ENCODE assay signal across 10 cellular contexts in the genomic region with DNA sequence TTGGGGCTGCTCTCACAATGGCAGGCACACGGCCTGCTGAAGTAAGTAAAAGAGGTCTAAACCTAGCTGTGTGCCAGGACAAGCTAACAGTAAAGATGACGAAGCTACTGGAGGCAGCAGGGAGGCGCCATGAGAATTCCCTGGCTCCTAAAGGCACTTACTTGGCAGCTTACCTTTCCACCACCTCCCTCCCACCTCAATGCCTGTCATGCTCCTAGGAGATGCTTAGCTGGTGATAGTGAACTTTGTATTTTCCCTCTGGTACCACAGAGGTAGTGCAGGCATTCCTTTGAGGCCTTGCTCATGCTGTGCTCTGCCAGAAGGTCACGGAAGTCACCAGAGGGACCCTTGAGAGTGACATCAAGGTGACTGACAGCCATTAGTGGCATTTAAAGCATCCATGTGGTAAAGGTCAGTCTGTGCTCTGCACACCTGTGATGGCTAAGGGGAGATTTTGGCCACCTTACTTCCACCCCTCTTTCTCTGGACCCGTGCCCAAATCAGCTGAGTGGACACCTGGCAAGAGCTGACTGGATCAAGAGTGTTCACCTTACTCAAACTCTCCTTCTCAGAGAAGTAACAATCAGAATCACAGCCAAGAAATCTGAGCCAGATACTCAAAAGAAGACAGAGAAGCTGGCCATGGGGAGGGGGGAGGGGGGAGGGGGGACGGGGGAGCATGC. TPM values are rescaled to one million over a fixed set of nuclear protein-coding genes. Genes with fewer than 3 reads are reported as not detected.
DNase-seq lines count a peak whose midpoint lies in the region; ATAC-seq and TF ChIP-seq lines count a peak whose summit lies in the region.
"Had no signal": no experiment of that assay in that cellular context is flagged by ENCODE, and none has a peak within 500 bp of the region (broad histone marks: within the 10 kb centered on the region; RNA-seq: fewer than 3 reads in every experiment).

No MANE protein-coding gene starts in this region.

- peaks cover 2% of the 10 kb centered on the region for H3K27me3 Mint-ChIP-seq in activated CD4-positive, alpha-beta T cell treated with anti-CD3 and anti-CD28 coated beads, Interleukin-2, amount 10 ng/mL, durations not matched to agents 7 days and 5 days

- CTCF ChIA-PET in activated CD4-positive, alpha-beta T cell treated with anti-CD3 and anti-CD28 coated beads, Interleukin-2, amount 10 ng/mL, durations not matched to agents 7 days and 5 days (lab: Charles Lee), result interaction anchor here (1.4 kb wide), 1 partner anchor 33 kb away, joined by 3 read pairs; no protein-coding TSS in a partner anchor
- CTCF ChIA-PET in HEK293T (lab: Yijun Ruan, JAX), result no interaction called here

- peak overlapping the region; percentile 52 for H3K4me3 Mint-ChIP-seq in activated CD4-positive, alpha-beta T cell treated with anti-CD3 and anti-CD28 coated beads, Interleukin-2, amount 10 ng/mL, durations not matched to agents 7 days and 5 days

- no peaks in the 10 kb centered on the region for H3K9me3 Mint-ChIP-seq in activated CD4-positive, alpha-beta T cell treated with anti-CD3 and anti-CD28 coated beads, Interleukin-2, amount 10 ng/mL, durations not matched to agents 7 days and 5 days

- H3K9ac ChIP-seq in adipocyte (ENCODE audit: low read length), result no peak overlapping the region

- H3K27ac ChIP-seq in thoracic aorta, result peak overlapping the region; percentile 46 to 63

- no peak for TF ChIP-seq CTCF in thoracic aorta (IDR thresholded peaks at IDR 0.05)

- no peak for DNase-seq in activated CD4-positive, alpha-beta T cell treated with anti-CD3 and anti-CD28 coated beads, Interleukin-2, amount 10 ng/mL, durations not matched to agents 7 days and 5 days
- DNase-seq in activated CD4-positive, alpha-beta T cell treated with anti-CD3 and anti-CD28 coated beads for 48 hours, result no peak
- DNase-seq in adipocyte (ENCODE audit: low read depth) (no peak), kidney tubule cell (ENCODE audit: low spot score) (peak; percentile 71), thoracic aorta (ENCODE audit: low spot score) (no peak), medulla oblongata (ENCODE audit: extremely low spot score) (no peak), HEK293T (ENCODE audit: extremely low spot score) (no peak), superior temporal gyrus (ENCODE audit: extremely low spot score) (no peak)
- DNase-seq: NCI-H446 treated with DMSO at 0.1 percent for 48 hours; stimulated activated CD4-positive, alpha-beta T cell treated with anti-CD3 and anti-CD28 coated beads, Interleukin-2, amount 100 ng/mL, for 48 hours had no signal

- H3K36me3 ChIP-seq in adipocyte (ENCODE audit: control insufficient read depth, insufficient read depth, low read length, severe bottlenecking) (peaks cover 8% of the 10 kb centered on the region), thoracic aorta (no peaks in the 10 kb centered on the region)

- H3K4me1 Mint-ChIP-seq in activated CD4-positive, alpha-beta T cell treated with anti-CD3 and anti-CD28 coated beads, Interleukin-2, amount 10 ng/mL, durations not matched to agents 7 days and 5 days, result peaks cover 74% of the 10 kb centered on the region

- peak overlapping the region; percentile 43 for H3K4me3 ChIP-seq in adipocyte (ENCODE audit: low read length)
- H3K4me3 ChIP-seq in thoracic aorta, result peak overlapping the region; percentile 4

- H3K27ac Mint-ChIP-seq in activated CD4-positive, alpha-beta T cell treated with anti-CD3 and anti-CD28 coated beads, Interleukin-2, amount 10 ng/mL, durations not matched to agents 7 days and 5 days, result peak overlapping the region; percentile 78

- POLR2A ChIA-PET in activated CD4-positive, alpha-beta T cell treated with anti-CD3 and anti-CD28 coated beads, Interleukin-2, amount 10 ng/mL, durations not matched to agents 7 days and 5 days (lab: Charles Lee), result no interaction called here
- POLR2A ChIA-PET in HEK293T (lab: Yijun Ruan, JAX), result no interaction called here

- H3K36me3 Mint-ChIP-seq in activated CD4-positive, alpha-beta T cell treated with anti-CD3 and anti-CD28 coated beads, Interleukin-2, amount 10 ng/mL, durations not matched to agents 7 days and 5 days (ENCODE audit: low read depth), result peaks cover 41% of the 10 kb centered on the region

- H3K4me1 ChIP-seq in adipocyte (ENCODE audit: control insufficient read depth, insufficient read depth, low read length), result peaks cover 50% of the 10 kb centered on the region
- H3K4me1 ChIP-seq in thoracic aorta (ENCODE audit: control insufficient read depth in 1 of 2, low read depth in 2 of 2), result peaks cover 34 to 39% of the 10 kb centered on the region in 2 donors

- peaks cover 4% of the 10 kb centered on the region for H3K27me3 ChIP-seq in adipocyte (replicated peaks; ENCODE audit: control insufficient read depth, insufficient read depth, low read length)
- H3K27me3 ChIP-seq in thoracic aorta (replicated peaks; ENCODE audit: insufficient read depth), result no peaks in the 10 kb centered on the region

- H3K9me3 ChIP-seq in adipocyte (ENCODE audit: control insufficient read depth, low read length) (no peaks in the 10 kb centered on the region), thoracic aorta (no peaks in the 10 kb centered on the region)

- no peak for ATAC-seq in thoracic aorta (ENCODE audit: insufficient number of reproducible peaks, low FRiP score, low read depth)

TF ChIP-seq in HEK293T, 16 proteins besides CTCF, POLR2A, EP300 and RAD21:
- TF ChIP-seq ELF4 (IDR thresholded peaks at IDR 0.05) (no peak), FOXK2 (IDR thresholded peaks at IDR 0.05) (no peak), BHLHE40 (IDR thresholded peaks at IDR 0.05; ENCODE audit: borderline replicate concordance) (no peak), ARNT (IDR thresholded peaks at IDR 0.05) (no peak), L3MBTL2 (conservative IDR thresholded peaks at IDR 0.05) (no peak), FOXM1 (IDR thresholded peaks at IDR 0.05; ENCODE audit: borderline replicate concordance) (no peak), SP1 (IDR thresholded peaks at IDR 0.05) (no peak), FOXA1 (IDR thresholded peaks at IDR 0.05) (no peak), SUZ12 (IDR thresholded peaks at IDR 0.05) (no peak)
- TF ChIP-seq, protein P1, sequence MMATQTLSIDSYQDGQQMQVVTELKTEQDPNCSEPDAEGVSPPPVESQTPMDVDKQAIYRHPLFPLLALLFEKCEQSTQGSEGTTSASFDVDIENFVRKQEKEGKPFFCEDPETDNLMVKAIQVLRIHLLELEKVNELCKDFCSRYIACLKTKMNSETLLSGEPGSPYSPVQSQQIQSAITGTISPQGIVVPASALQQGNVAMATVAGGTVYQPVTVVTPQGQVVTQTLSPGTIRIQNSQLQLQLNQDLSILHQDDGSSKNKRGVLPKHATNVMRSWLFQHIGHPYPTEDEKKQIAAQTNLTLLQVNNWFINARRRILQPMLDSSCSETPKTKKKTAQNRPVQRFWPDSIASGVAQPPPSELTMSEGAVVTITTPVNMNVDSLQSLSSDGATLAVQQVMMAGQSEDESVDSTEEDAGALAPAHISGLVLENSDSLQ (IDR thresholded peaks at IDR 0.05), result no peak

RNA-seq across cellular contexts. Expression of a gene that starts 3.0 kb away (rescaled TPM):
- 100 to 1,000 TPM; 207 to 238 TPM for total RNA-seq in activated CD4-positive, alpha-beta T cell treated with anti-CD3 and anti-CD28 coated beads, Interleukin-2, amount 10 ng/mL, durations not matched to agents 7 days and 5 days
- 100 to 1,000 TPM in 1 of 2 donors, 10 to 100 TPM in 1; 69.9 to 184 TPM for total RNA-seq in thoracic aorta
